ENCODE assay signal across 1 cellular context in genomic region chr3:179323197-179323901, GRCh38.
A peak's percentile ranks its signal among the peaks of the same experiment; 100 is the strongest.
TF ChIP-seq lines count a peak whose summit lies in the region.

No MANE protein-coding gene starts in this region.

TF ChIP-seq in K562, 482 proteins besides CTCF, POLR2A, EP300 and RAD21 (continues in another document):
- TF ChIP-seq ZMIZ1 (IDR thresholded peaks at IDR 0.05; ENCODE audit: low read depth in 2 of 2, low read length in 2 of 2): 0 out of 4 replicates have a peak, but pooled peaks of 1 of the 2 experiments have one; percentile 2
- 0 out of 2 replicates have a peak, but pooled peaks have one; percentile 73 for TF ChIP-seq ZNF395 (CRISPR knock-in tag; IDR thresholded peaks at IDR 0.05)
- TF ChIP-seq ZNF584 (CRISPR knock-in tag; IDR thresholded peaks at IDR 0.05; ENCODE audit: low read depth): no peak
- peak; percentile 63 for TF ChIP-seq GABPB1 (CRISPR knock-in tag; IDR thresholded peaks at IDR 0.05)
- TF ChIP-seq CREB5 (CRISPR knock-in tag; IDR thresholded peaks at IDR 0.05): no peak
- TF ChIP-seq NR4A1 (CRISPR knock-in tag; IDR thresholded peaks at IDR 0.05): no peak
- TF ChIP-seq NR4A1 (tag; IDR thresholded peaks at IDR 0.05): no peak
- 0 out of 2 replicates have a peak, but pooled peaks have one; percentile 45 for TF ChIP-seq TAF7 (tag; IDR thresholded peaks at IDR 0.05)
- TF ChIP-seq HLTF (IDR thresholded peaks at IDR 0.05): no peak
- TF ChIP-seq ZNF639 (CRISPR knock-in tag; conservative IDR thresholded peaks at IDR 0.05 in 1 of 2, IDR thresholded peaks at IDR 0.05 in 1 of 2): 0 out of 4 replicates have a peak, but pooled peaks of 1 of the 2 experiments have one; percentile 19
- peak; percentile 43; the same call in 1 of the 2 replicates for TF ChIP-seq PHF8 (IDR thresholded peaks at IDR 0.05; ENCODE audit: borderline replicate concordance, low read length)
- no peak for TF ChIP-seq NR3C1 (CRISPR knock-in tag; IDR thresholded peaks at IDR 0.05)
- peak; percentile 45 for TF ChIP-seq RBM22 (IDR thresholded peaks at IDR 0.05; ENCODE audit: low read depth, low read length, poor library complexity, severe bottlenecking)
- TF ChIP-seq E2F6 (IDR thresholded peaks at IDR 0.05; ENCODE audit: borderline replicate concordance in 1 of 2, extremely low read depth in 1 of 2, insufficient read depth in 1 of 2, insufficient read length in 1 of 2, low read depth in 1 of 2, low read length in 1 of 2, poor library complexity in 1 of 2, severe bottlenecking in 1 of 2): peak; percentile 30 to 59
- TF ChIP-seq THRAP3 (IDR thresholded peaks at IDR 0.05; ENCODE audit: borderline replicate concordance): no peak
- peak; percentile 89 for TF ChIP-seq POLR2G (IDR thresholded peaks at IDR 0.05; ENCODE audit: low read depth, low read length)
- TF ChIP-seq UBTF (IDR thresholded peaks at IDR 0.05; ENCODE audit: borderline replicate concordance in 1 of 2, low read depth in 2 of 2, low read length in 2 of 2): peak; percentile 96 to 97
- TF ChIP-seq LCOR (CRISPR knock-in tag; IDR thresholded peaks at IDR 0.05): peak; percentile 86
- TF ChIP-seq FOXK1 (CRISPR knock-in tag; IDR thresholded peaks at IDR 0.05; ENCODE audit: borderline replicate concordance): peak; percentile 55; the same call in 1 of the 2 replicates
- TF ChIP-seq AFF4 (CRISPR knock-in tag; IDR thresholded peaks at IDR 0.05): peak; percentile 80
- 0 out of 2 replicates have a peak, but pooled peaks have one; percentile 10 for TF ChIP-seq PREB (CRISPR knock-in tag; IDR thresholded peaks at IDR 0.05)
- TF ChIP-seq KDM5B (IDR thresholded peaks at IDR 0.05; ENCODE audit: insufficient replicate concordance, low read depth, low read length): no peak
- no peak for TF ChIP-seq TOE1 (IDR thresholded peaks at IDR 0.05; ENCODE audit: borderline replicate concordance)
- no peak for TF ChIP-seq TOE1 (CRISPR knock-in tag; IDR thresholded peaks at IDR 0.05; ENCODE audit: borderline replicate concordance, low read depth)
- no peak; the same call in 1 of the 2 replicates for TF ChIP-seq MIER1 (IDR thresholded peaks at IDR 0.05; ENCODE audit: low read depth)
- peak; percentile 79 for TF ChIP-seq EGR1 (conservative IDR thresholded peaks at IDR 0.05)
- TF ChIP-seq MEF2D (tag; conservative IDR thresholded peaks at IDR 0.05; ENCODE audit: low read depth): no peak
- peak; percentile 21 for TF ChIP-seq NUFIP1 (IDR thresholded peaks at IDR 0.05; ENCODE audit: partially characterized antibody)
- TF ChIP-seq CREB1 (IDR thresholded peaks at IDR 0.05): no peak
- TF ChIP-seq CREB1 (CRISPR knock-in tag; IDR thresholded peaks at IDR 0.05): peak; percentile 61
- TF ChIP-seq FOXA3 (CRISPR knock-in tag; conservative IDR thresholded peaks at IDR 0.05 in 1 of 2, IDR thresholded peaks at IDR 0.05 in 1 of 2): 0 out of 4 replicates have a peak, but pooled peaks of 1 of the 2 experiments have one; percentile 59
- peak; percentile 13 for TF ChIP-seq E2F8 (IDR thresholded peaks at IDR 0.05; ENCODE audit: low read depth, partially characterized antibody)
- peak; percentile 59 for TF ChIP-seq SAP30 (IDR thresholded peaks at IDR 0.05; ENCODE audit: borderline replicate concordance, insufficient read depth, low read depth, low read length, poor library complexity, severe bottlenecking)
- TF ChIP-seq ZBTB17 (CRISPR knock-in tag; IDR thresholded peaks at IDR 0.05): 0 out of 2 replicates have a peak, but pooled peaks have one; percentile 22
- TF ChIP-seq KLF16 (IDR thresholded peaks at IDR 0.05): no peak
- TF ChIP-seq HEY1 (CRISPR knock-in tag; IDR thresholded peaks at IDR 0.05; ENCODE audit: borderline replicate concordance): no peak
- TF ChIP-seq CHD2 (IDR thresholded peaks at IDR 0.05; ENCODE audit: low read depth, low read length): peak; percentile 25; the same call in 1 of the 2 replicates
- TF ChIP-seq PHF21A (IDR thresholded peaks at IDR 0.05; ENCODE audit: borderline replicate concordance, low read depth): no peak
- TF ChIP-seq TEAD4 (IDR thresholded peaks at IDR 0.05; ENCODE audit: low read length): 0 out of 2 replicates have a peak, but pooled peaks have one; percentile 7
- TF ChIP-seq TEAD4 (CRISPR knock-in tag; IDR thresholded peaks at IDR 0.05; ENCODE audit: borderline replicate concordance): no peak
- no peak for TF ChIP-seq PML (IDR thresholded peaks at IDR 0.05; ENCODE audit: low read length)
- TF ChIP-seq HMGN3 (IDR thresholded peaks at IDR 0.05; ENCODE audit: borderline replicate concordance, extremely low read depth, insufficient read length, low read depth, low read length): peak; percentile 7
- peak; percentile 98 for TF ChIP-seq ZFX (CRISPR knock-in tag; IDR thresholded peaks at IDR 0.05)
- TF ChIP-seq GATA2 (CRISPR knock-in tag; IDR thresholded peaks at IDR 0.05): no peak
- TF ChIP-seq ZNF507 (tag; conservative IDR thresholded peaks at IDR 0.05): no peak
